ENCODE assay signal across 8 cellular contexts in the genomic region with DNA sequence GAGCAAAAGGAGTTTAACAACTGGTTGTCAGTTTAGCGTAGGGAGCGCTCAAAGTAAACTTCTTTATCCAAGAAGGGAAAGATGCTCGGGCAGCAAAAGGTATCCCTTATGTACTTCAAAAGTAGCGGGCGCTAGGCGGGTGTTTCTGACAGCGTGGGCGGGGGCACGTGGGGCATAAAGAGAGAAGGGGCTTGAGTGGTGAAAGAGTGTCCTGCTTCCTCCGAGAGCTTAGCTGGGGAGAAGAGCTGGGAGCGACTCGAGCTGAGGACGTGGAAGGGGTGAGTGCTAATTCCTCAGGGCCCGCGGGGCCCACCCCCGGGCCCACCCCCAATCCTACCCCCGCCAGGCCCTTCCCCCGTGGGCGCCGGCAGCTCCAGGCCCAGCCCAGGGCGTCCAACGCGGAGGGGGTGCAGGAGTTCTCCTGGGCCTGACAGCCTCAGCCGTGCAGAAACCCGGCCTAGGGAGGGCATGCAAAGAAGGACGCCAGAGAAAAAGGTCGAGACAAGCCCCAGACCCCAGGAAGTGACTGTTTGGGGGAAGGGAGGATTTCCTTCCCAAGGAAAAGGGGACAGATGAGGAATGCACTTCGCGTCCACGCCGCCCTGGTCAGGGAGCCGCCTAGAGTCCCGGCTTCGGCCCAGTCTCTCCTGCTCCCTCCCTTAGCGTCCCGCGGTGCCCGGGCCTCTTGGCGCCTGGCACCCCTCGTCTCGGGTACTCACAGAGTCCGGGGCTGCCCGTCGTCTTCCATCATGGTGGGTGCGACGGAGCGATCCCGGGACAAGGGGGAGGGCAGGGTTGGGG. TPM values are rescaled to one million over a fixed set of nuclear protein-coding genes. Genes with fewer than 3 reads are reported as not detected.
DNase-seq lines count a peak whose midpoint lies in the region; ATAC-seq and TF ChIP-seq lines count a peak whose summit lies in the region.

No MANE protein-coding gene starts in this region.

- CTCF ChIA-PET in Calu3 (lab: Charles Lee): interaction anchor here (0.6 to 0.7 kb wide), 2 partner anchors 56 to 63 kb away, joined by 3 to 4 read pairs; no protein-coding TSS in a partner anchor
- CTCF ChIA-PET in naive thymus-derived CD4-positive, alpha-beta T cell (lab: Charles Lee): interaction anchor here (0.6 to 4.7 kb wide), 6 partner anchors 53 to 507 kb away, joined by 3 to 16 read pairs (median 3); partner anchors contain the start of genes INPP5F and RGS10

- H3K27ac ChIP-seq in GM23248 (peak overlapping the region; percentile 96), esophagus (ENCODE audit: low read depth in 2 of 2, low read length in 1 of 2) (peak overlapping the region; percentile 97)
- H3K27ac ChIP-seq in naive thymus-derived CD4-positive, alpha-beta T cell (ENCODE audit: low read depth, low read length): peak overlapping the region; percentile 98

- H3K27me3 ChIP-seq in GM23248 (replicated peaks; ENCODE audit: insufficient read depth) (no peaks in the 10 kb centered on the region), esophagus (ENCODE audit: control insufficient read depth in 1 of 2, insufficient read depth in 2 of 2, low read length in 2 of 2) (no peaks in the 10 kb centered on the region)
- no peaks in the 10 kb centered on the region for H3K27me3 ChIP-seq in naive thymus-derived CD4-positive, alpha-beta T cell (ENCODE audit: control insufficient read depth in 2 of 2, insufficient read depth in 2 of 2, low read length in 2 of 2)

- H3K79me2 ChIP-seq in GM23248 (ENCODE audit: insufficient read depth): peaks cover 63% of the 10 kb centered on the region

- no peaks in the 10 kb centered on the region for H3K9me3 Mint-ChIP-seq in Calu3 (ENCODE audit: low read depth, unreplicated experiment)
- no peaks in the 10 kb centered on the region for H3K9me3 Mint-ChIP-seq in naive thymus-derived CD4-positive, alpha-beta T cell

- in situ Hi-C loops in GM23248 (cut with MboI): no loop called here

- DNase-seq in Calu3: peak; percentile 6
- DNase-seq in GM23248: peak; percentile 75
- DNase-seq in NCI-H2227 (lab: John Stamatoyannopoulos, UW; ENCODE audit: unreplicated experiment): peak; percentile 7
- DNase-seq in activated T-cell treated with anti-CD3 and anti-CD28 coated beads for 48 hours (ENCODE audit: low read depth): peak; percentile 58
- DNase-seq in naive thymus-derived CD4-positive, alpha-beta T cell: peak; percentile 25 to 72 (median 42)
- peak; percentile 31 to 61 (median 55) for DNase-seq in stimulated activated naive CD4-positive, alpha-beta T cell (lab: John Stamatoyannopoulos, UW)
- DNase-seq in NCI-H187 (lab: John Stamatoyannopoulos, UW): no peak

- intact Hi-C loops in Calu3 (cut with micrococcal nuclease; ENCODE audit: unreplicated experiment): loop anchor here (2.0 kb wide), 1 partner anchor 397 kb away; no protein-coding TSS in a partner anchor
- intact Hi-C loops in naive thymus-derived CD4-positive, alpha-beta T cell (cut with micrococcal nuclease): loop anchor here (1.0 to 10.0 kb wide), 9 partner anchors 21 to 494 kb away; partner anchors contain the start of genes DENND10 (in 2 of the 2), PRDX3 (in 1 of the 2) and RGS10 (in 1 of the 2)

- 0 to 5% methylated on average over 20 to 48 of the region's 48 CpGs for WGBS in GM23248 (ENCODE audit: low coverage in 1 of 2, low lambda C conversion rate in 2 of 2, missing lambda C conversion rate in 2 of 2), 2 experiments
- 0% methylated on average over 33 to 48 of the region's 48 CpGs for WGBS in esophagus, 2 donors

- peaks cover 25% of the 10 kb centered on the region for H4K20me1 ChIP-seq in GM23248 (ENCODE audit: insufficient read depth)

- peak overlapping the region; percentile 79 for H3K4me3 ChIP-seq in GM23248
- H3K4me3 ChIP-seq in esophagus (ENCODE audit: low read depth in 1 of 2, low read length in 2 of 2): peak overlapping the region; percentile 72 to 81
- H3K4me3 ChIP-seq in naive thymus-derived CD4-positive, alpha-beta T cell (ENCODE audit: low read length): peak overlapping the region; percentile 96

- POLR2A ChIA-PET in naive thymus-derived CD4-positive, alpha-beta T cell (lab: Charles Lee): interaction anchor here (0.5 to 1.4 kb wide), 5 partner anchors 20 to 566 kb away, joined by 3 to 4 read pairs (median 4); partner anchors contain the start of genes MCMBP and NANOS1

- no peak for TF ChIP-seq CTCF in Calu3 (IDR thresholded peaks at IDR 0.05; ENCODE audit: unreplicated experiment)

- no TSS peak for BruUV-seq in Calu3 (replicated peaks; lab: Mats Ljungman, UMichigan)

- H3K4me3 Mint-ChIP-seq in Calu3 (ENCODE audit: low read depth, unreplicated experiment): peak overlapping the region; percentile 89
- peak overlapping the region; percentile 85 to 99 (median 96) for H3K4me3 Mint-ChIP-seq in naive thymus-derived CD4-positive, alpha-beta T cell

- H3F3A ChIP-seq in GM23248 (ENCODE audit: insufficient read depth): peaks cover 31% of the 10 kb centered on the region

- H3K9ac ChIP-seq in GM23248: peak overlapping the region; percentile 91

- peaks cover 49% of the 10 kb centered on the region for H3K4me1 ChIP-seq in GM23248 (ENCODE audit: insufficient read depth)
- H3K4me1 ChIP-seq in esophagus (ENCODE audit: control insufficient read depth in 2 of 2, insufficient read depth in 2 of 2, low read length in 1 of 2): no peaks in the 10 kb centered on the region
- H3K4me1 ChIP-seq in naive thymus-derived CD4-positive, alpha-beta T cell (ENCODE audit: control insufficient read depth in 2 of 2, insufficient read depth in 2 of 2, low read length in 2 of 2): peaks cover 28 to 38% of the 10 kb centered on the region in 2 donors

- peaks cover 20% of the 10 kb centered on the region for H3K4me1 Mint-ChIP-seq in Calu3 (ENCODE audit: low read depth, unreplicated experiment)
- H3K4me1 Mint-ChIP-seq in naive thymus-derived CD4-positive, alpha-beta T cell: peaks cover 40 to 62% (median 53%) of the 10 kb centered on the region in 7 donors

- no peaks in the 10 kb centered on the region for H3K9me2 ChIP-seq in GM23248 (ENCODE audit: insufficient read depth)

- H3K27me3 Mint-ChIP-seq in Calu3 (ENCODE audit: unreplicated experiment): no peaks in the 10 kb centered on the region
- H3K27me3 Mint-ChIP-seq in naive thymus-derived CD4-positive, alpha-beta T cell: no peaks in the 10 kb centered on the region

- peaks cover 10% of the 10 kb centered on the region; the same call in 1 of the 2 replicates for H3K36me3 ChIP-seq in GM23248 (ENCODE audit: low read depth)
- H3K36me3 ChIP-seq in esophagus (ENCODE audit: control insufficient read depth in 2 of 2, insufficient read depth in 2 of 2, low read length in 1 of 2): no peaks in the 10 kb centered on the region
- peaks cover 0 to 8% (median 0%) of the 10 kb centered on the region in 3 experiments for H3K36me3 ChIP-seq in naive thymus-derived CD4-positive, alpha-beta T cell (ENCODE audit: control insufficient read depth in 2 of 3, insufficient read depth in 3 of 3, low read length in 3 of 3)

- H3K36me3 Mint-ChIP-seq in Calu3 (ENCODE audit: insufficient read depth, unreplicated experiment): peaks cover 28% of the 10 kb centered on the region
- H3K36me3 Mint-ChIP-seq in naive thymus-derived CD4-positive, alpha-beta T cell: peaks cover 0 to 17% (median 5%) of the 10 kb centered on the region in 5 donors

- ATAC-seq in naive thymus-derived CD4-positive, alpha-beta T cell: peak; percentile 22

- peak overlapping the region; percentile 92 for H3K4me2 ChIP-seq in GM23248 (ENCODE audit: unreplicated experiment)

- H2AFZ ChIP-seq in GM23248: peak overlapping the region; percentile 87

- peak overlapping the region; percentile 90 for H3K27ac Mint-ChIP-seq in Calu3 (ENCODE audit: unreplicated experiment)
- H3K27ac Mint-ChIP-seq in naive thymus-derived CD4-positive, alpha-beta T cell: peak overlapping the region; percentile 90 to 99 (median 95)

- H3K9me3 ChIP-seq in GM23248 (ENCODE audit: low read depth) (no peaks in the 10 kb centered on the region), esophagus (ENCODE audit: control insufficient read depth in 2 of 2, insufficient read depth in 1 of 2, low read depth in 1 of 2, low read length in 1 of 2) (no peaks in the 10 kb centered on the region)
- H3K9me3 ChIP-seq in naive thymus-derived CD4-positive, alpha-beta T cell (ENCODE audit: control insufficient read depth in 2 of 3, low read length in 3 of 3): no peaks in the 10 kb centered on the region

RNA-seq across cellular contexts. Expression of gene TIAL1, which starts 0.8 kb away (rescaled TPM):
- total RNA-seq in Calu3 (2022): 82.6 and 91.6 TPM in 2 replicates
- 34.7 and 43.6 TPM in 2 replicates for total RNA-seq in GM23248 (2014; rRNA removed; shearing (Covaris generic))
- polyA plus RNA-seq in GM23248 (2016; fragmentation: Nextera tagmentation; extraction: Ambion mirVana) (21.2 and 24.1 TPM in 2 replicates), esophagus (10 to 100 TPM; 46.8 to 55.1 TPM)
- total RNA-seq in naive thymus-derived CD4-positive, alpha-beta T cell: 100 to 1,000 TPM; 166 to 228 (median 176) TPM
- 10 to 100 TPM; 10.5 to 13.6 TPM for polyA plus RNA-seq in naive thymus-derived CD4-positive, alpha-beta T cell

RNA-seq across cellular contexts. Expression of gene RGS10, which starts 53.4 kb away (rescaled TPM):
- 8.3 and 10.8 TPM in 2 replicates for total RNA-seq in Calu3 (2022)
- total RNA-seq in GM23248 (2014; rRNA removed; shearing (Covaris generic)): 26.9 and 27.8 TPM in 2 replicates
- polyA plus RNA-seq in GM23248 (2016; fragmentation: Nextera tagmentation; extraction: Ambion mirVana): 38.7 and 40.3 TPM in 2 replicates
- 10 to 100 TPM; 50.4 to 63.9 TPM for polyA plus RNA-seq in esophagus
- total RNA-seq in naive thymus-derived CD4-positive, alpha-beta T cell: 100 to 1,000 TPM in 4 of 5 experiments, 10 to 100 TPM in 1; 89.5 to 206 (median 149) TPM
- 100 to 1,000 TPM; 407 to 462 TPM for polyA plus RNA-seq in naive thymus-derived CD4-positive, alpha-beta T cell

RNA-seq across cellular contexts. Expression of gene BAG3, which starts 55.3 kb away (rescaled TPM):
- total RNA-seq in Calu3 (2022): 29.6 and 35.2 TPM in 2 replicates
- 18.1 and 20.0 TPM in 2 replicates for total RNA-seq in GM23248 (2014; rRNA removed; shearing (Covaris generic))
- polyA plus RNA-seq in GM23248 (2016; fragmentation: Nextera tagmentation; extraction: Ambion mirVana): 88.2 and 99.5 TPM in 2 replicates
- polyA plus RNA-seq in esophagus: 10 to 100 TPM; 39.4 to 57.2 TPM
- 10 to 100 TPM; 21.9 to 44.5 (median 23.1) TPM for total RNA-seq in naive thymus-derived CD4-positive, alpha-beta T cell
- polyA plus RNA-seq in naive thymus-derived CD4-positive, alpha-beta T cell: 10 to 100 TPM; 17.3 to 64.3 TPM

Comparison
In these comparisons a context has a peak if more than half of its experiments do, and no peak if none do; other contexts are left out.
1. DNase-seq: peak in Calu3 (single experiment), GM23248 (single experiment), NCI-H2227 (single experiment), activated T-cell treated with anti-CD3 and anti-CD28 coated beads for 48 hours (single experiment), naive thymus-derived CD4-positive, alpha-beta T cell (9 of 9) and stimulated activated naive CD4-positive, alpha-beta T cell (6 of 6); none in NCI-H187 (0 of 2).
2. Peak in every context shown above with its lines, with median percentiles within 50 percentile points of each other: H3K27ac ChIP-seq and H3K4me3 ChIP-seq.